In the genomic region with DNA sequence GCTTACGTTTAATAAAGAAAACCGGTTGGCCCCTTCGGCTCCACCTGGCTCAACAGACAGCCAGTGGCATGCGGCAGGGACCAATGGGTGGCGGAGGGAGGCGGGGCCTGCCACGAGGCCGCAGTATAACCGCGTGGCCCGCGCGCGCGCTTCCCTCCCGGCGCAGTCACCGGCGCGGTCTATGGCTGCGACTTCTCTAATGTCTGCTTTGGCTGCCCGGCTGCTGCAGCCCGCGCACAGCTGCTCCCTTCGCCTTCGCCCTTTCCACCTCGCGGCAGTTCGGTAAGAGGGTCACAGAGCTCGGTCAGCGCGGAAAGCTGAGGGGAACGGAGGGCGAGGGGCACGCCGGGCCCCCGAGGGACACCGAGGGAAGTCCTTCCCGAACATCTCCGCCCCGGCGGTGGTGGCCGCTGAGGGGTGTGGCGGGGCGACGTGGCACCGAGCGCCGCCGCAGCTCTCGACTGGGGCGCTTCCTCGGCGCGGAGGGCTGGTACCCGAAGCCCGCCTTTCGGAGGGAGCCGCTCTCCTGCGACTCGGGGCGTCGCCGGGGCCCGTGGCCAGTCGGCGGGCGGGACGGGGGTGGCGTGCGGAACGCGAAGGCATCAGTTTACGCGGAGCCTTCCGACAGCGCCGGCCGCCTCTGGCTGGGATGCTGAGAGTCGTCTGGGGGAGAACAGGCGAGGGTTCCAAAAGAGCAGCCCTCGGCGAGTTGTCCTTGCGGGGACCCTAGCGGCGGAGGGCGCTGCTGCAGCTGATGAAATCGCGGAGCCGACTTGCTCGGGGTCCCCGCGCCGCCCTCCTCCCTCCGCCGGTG, we compare ENCODE assay signal across 1 cellular context.
TF ChIP-seq lines count a peak whose summit lies in the region.

A gene (plus strand): TSS at position 155 of the 814 bp plus-strand sequence. CDS start 27 bp downstream, at position 182.

TF ChIP-seq in HepG2, 621 proteins besides CTCF, POLR2A, EP300 and RAD21 (continued from another document and continues in another):
- TF ChIP-seq ZFYVE20 (CRISPR knock-in tag; IDR thresholded peaks at IDR 0.05; ENCODE audit: borderline replicate concordance, low read depth) (0 out of 2 replicates have a peak, but pooled peaks have one; percentile 49), CHD4 (IDR thresholded peaks at IDR 0.05; ENCODE audit: borderline replicate concordance, low read length) (no peak), PCBP1 (IDR thresholded peaks at IDR 0.05; ENCODE audit: borderline replicate concordance, low read depth, low read length) (no peak), TAF15 (IDR thresholded peaks at IDR 0.05; ENCODE audit: low read depth, low read length, poor library complexity, severe bottlenecking) (peak; percentile 68), ZNF326 (CRISPR knock-in tag; IDR thresholded peaks at IDR 0.05; ENCODE audit: borderline replicate concordance) (no peak), JDP2 (CRISPR knock-in tag; IDR thresholded peaks at IDR 0.05; ENCODE audit: borderline replicate concordance) (no peak), KAT8 (CRISPR knock-in tag; IDR thresholded peaks at IDR 0.05) (peak; percentile 31; the same call in 1 of the 2 replicates), NFATC3 (CRISPR knock-in tag; IDR thresholded peaks at IDR 0.05) (peak; percentile 53; the same call in 1 of the 2 replicates), NR1H2 (CRISPR knock-in tag; IDR thresholded peaks at IDR 0.05; ENCODE audit: borderline replicate concordance, low read depth) (peak; percentile 80; the same call in 1 of the 2 replicates), KAT2B (IDR thresholded peaks at IDR 0.05; ENCODE audit: borderline replicate concordance, low read depth, low read length) (no peak), ZNF331 (CRISPR knock-in tag; IDR thresholded peaks at IDR 0.05) (peak; percentile 72), KMT2B (CRISPR knock-in tag; IDR thresholded peaks at IDR 0.05) (peak; percentile 71), KLF9 (CRISPR knock-in tag; IDR thresholded peaks at IDR 0.05; ENCODE audit: low read depth) (no peak), DMAP1 (CRISPR knock-in tag; IDR thresholded peaks at IDR 0.05) (peak; percentile 98), ZNF782 (CRISPR knock-in tag; IDR thresholded peaks at IDR 0.05; ENCODE audit: borderline replicate concordance) (peak; percentile 84; the same call in 1 of the 2 replicates), FOXO1 (CRISPR knock-in tag; IDR thresholded peaks at IDR 0.05) (peak; percentile 57; the same call in 1 of the 2 replicates), ZSCAN21 (CRISPR knock-in tag; IDR thresholded peaks at IDR 0.05; ENCODE audit: borderline replicate concordance) (peak; percentile 86; the same call in 1 of the 2 replicates), TP53 (CRISPR knock-in tag; conservative IDR thresholded peaks at IDR 0.05) (0 out of 2 replicates have a peak, but pooled peaks have one; percentile 10), FIP1L1 (IDR thresholded peaks at IDR 0.05; ENCODE audit: borderline replicate concordance, insufficient read depth, low read depth, low read length) (no peak), ZNF790 (CRISPR knock-in tag; IDR thresholded peaks at IDR 0.05; ENCODE audit: borderline replicate concordance) (peak; percentile 64; the same call in 1 of the 2 replicates), HCFC1 (IDR thresholded peaks at IDR 0.05; ENCODE audit: low read depth, low read length) (no peak), KDM3A (CRISPR knock-in tag; IDR thresholded peaks at IDR 0.05; ENCODE audit: low read depth) (peak; percentile 61; the same call in 1 of the 2 replicates), ZNF816 (CRISPR knock-in tag; IDR thresholded peaks at IDR 0.05; ENCODE audit: borderline replicate concordance) (peak; percentile 98), THAP11 (CRISPR knock-in tag; IDR thresholded peaks at IDR 0.05) (peak; percentile 71), SYNCRIP (IDR thresholded peaks at IDR 0.05; ENCODE audit: insufficient read depth, low read depth, low read length) (no peak), MIER3 (CRISPR knock-in tag; IDR thresholded peaks at IDR 0.05; ENCODE audit: borderline replicate concordance) (peak; percentile 59; the same call in 1 of the 2 replicates), ZFP36L2 (CRISPR knock-in tag; IDR thresholded peaks at IDR 0.05) (0 out of 2 replicates have a peak, but pooled peaks have one; percentile 87), ZNF235 (CRISPR knock-in tag; IDR thresholded peaks at IDR 0.05; ENCODE audit: borderline replicate concordance) (peak; percentile 92), NKX3-1 (CRISPR knock-in tag; IDR thresholded peaks at IDR 0.05) (0 out of 2 replicates have a peak, but pooled peaks have one; percentile 57), SIX1 (CRISPR knock-in tag; IDR thresholded peaks at IDR 0.05; ENCODE audit: borderline replicate concordance) (no peak), KDM2A (CRISPR knock-in tag; IDR thresholded peaks at IDR 0.05; ENCODE audit: borderline replicate concordance, low read depth) (peak; percentile 87), ZNF777 (CRISPR knock-in tag; IDR thresholded peaks at IDR 0.05) (peak; percentile 83), U2AF2 (IDR thresholded peaks at IDR 0.05; ENCODE audit: low read depth, low read length) (0 out of 2 replicates have a peak, but pooled peaks have one; percentile 70), TAF1 (CRISPR knock-in tag; IDR thresholded peaks at IDR 0.05) (peak; percentile 95), ZNF747 (CRISPR knock-in tag; IDR thresholded peaks at IDR 0.05; ENCODE audit: borderline replicate concordance) (peak; percentile 76; the same call in 1 of the 2 replicates), TRIM24 (CRISPR knock-in tag; IDR thresholded peaks at IDR 0.05) (no peak), SAFB2 (CRISPR knock-in tag; IDR thresholded peaks at IDR 0.05; ENCODE audit: borderline replicate concordance, low read depth) (0 out of 2 replicates have a peak, but pooled peaks have one; percentile 41), HOXA3 (CRISPR knock-in tag; IDR thresholded peaks at IDR 0.05) (peak; percentile 76), TOE1 (CRISPR knock-in tag; IDR thresholded peaks at IDR 0.05) (peak; percentile 48)
- TF ChIP-seq, protein P1, sequence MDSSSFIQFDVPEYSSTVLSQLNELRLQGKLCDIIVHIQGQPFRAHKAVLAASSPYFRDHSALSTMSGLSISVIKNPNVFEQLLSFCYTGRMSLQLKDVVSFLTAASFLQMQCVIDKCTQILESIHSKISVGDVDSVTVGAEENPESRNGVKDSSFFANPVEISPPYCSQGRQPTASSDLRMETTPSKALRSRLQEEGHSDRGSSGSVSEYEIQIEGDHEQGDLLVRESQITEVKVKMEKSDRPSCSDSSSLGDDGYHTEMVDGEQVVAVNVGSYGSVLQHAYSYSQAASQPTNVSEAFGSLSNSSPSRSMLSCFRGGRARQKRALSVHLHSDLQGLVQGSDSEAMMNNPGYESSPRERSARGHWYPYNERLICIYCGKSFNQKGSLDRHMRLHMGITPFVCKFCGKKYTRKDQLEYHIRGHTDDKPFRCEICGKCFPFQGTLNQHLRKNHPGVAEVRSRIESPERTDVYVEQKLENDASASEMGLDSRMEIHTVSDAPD (CRISPR knock-in tag; IDR thresholded peaks at IDR 0.05): peak; percentile 73; the same call in 1 of the 2 replicates
- TF ChIP-seq, protein P2, sequence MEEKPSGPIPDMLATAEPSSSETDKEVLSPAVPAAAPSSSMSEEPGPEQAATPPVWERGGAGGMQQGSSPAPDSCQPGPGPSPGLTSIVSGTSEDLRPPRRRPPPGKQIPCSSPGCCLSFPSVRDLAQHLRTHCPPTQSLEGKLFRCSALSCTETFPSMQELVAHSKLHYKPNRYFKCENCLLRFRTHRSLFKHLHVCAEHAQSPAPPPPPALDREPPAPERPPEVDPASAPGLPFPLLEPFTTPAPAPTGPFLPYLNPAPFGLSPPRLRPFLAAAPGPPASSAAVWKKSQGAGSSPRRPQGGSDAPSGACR (CRISPR knock-in tag; IDR thresholded peaks at IDR 0.05): peak; percentile 96
- TF ChIP-seq, protein P3, sequence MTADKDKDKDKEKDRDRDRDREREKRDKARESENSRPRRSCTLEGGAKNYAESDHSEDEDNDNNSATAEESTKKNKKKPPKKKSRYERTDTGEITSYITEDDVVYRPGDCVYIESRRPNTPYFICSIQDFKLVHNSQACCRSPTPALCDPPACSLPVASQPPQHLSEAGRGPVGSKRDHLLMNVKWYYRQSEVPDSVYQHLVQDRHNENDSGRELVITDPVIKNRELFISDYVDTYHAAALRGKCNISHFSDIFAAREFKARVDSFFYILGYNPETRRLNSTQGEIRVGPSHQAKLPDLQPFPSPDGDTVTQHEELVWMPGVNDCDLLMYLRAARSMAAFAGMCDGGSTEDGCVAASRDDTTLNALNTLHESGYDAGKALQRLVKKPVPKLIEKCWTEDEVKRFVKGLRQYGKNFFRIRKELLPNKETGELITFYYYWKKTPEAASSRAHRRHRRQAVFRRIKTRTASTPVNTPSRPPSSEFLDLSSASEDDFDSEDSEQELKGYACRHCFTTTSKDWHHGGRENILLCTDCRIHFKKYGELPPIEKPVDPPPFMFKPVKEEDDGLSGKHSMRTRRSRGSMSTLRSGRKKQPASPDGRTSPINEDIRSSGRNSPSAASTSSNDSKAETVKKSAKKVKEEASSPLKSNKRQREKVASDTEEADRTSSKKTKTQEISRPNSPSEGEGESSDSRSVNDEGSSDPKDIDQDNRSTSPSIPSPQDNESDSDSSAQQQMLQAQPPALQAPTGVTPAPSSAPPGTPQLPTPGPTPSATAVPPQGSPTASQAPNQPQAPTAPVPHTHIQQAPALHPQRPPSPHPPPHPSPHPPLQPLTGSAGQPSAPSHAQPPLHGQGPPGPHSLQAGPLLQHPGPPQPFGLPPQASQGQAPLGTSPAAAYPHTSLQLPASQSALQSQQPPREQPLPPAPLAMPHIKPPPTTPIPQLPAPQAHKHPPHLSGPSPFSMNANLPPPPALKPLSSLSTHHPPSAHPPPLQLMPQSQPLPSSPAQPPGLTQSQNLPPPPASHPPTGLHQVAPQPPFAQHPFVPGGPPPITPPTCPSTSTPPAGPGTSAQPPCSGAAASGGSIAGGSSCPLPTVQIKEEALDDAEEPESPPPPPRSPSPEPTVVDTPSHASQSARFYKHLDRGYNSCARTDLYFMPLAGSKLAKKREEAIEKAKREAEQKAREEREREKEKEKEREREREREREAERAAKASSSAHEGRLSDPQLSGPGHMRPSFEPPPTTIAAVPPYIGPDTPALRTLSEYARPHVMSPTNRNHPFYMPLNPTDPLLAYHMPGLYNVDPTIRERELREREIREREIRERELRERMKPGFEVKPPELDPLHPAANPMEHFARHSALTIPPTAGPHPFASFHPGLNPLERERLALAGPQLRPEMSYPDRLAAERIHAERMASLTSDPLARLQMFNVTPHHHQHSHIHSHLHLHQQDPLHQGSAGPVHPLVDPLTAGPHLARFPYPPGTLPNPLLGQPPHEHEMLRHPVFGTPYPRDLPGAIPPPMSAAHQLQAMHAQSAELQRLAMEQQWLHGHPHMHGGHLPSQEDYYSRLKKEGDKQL (CRISPR knock-in tag; IDR thresholded peaks at IDR 0.05; ENCODE audit: low read depth): no peak; the same call in 1 of the 2 replicates
- TF ChIP-seq, protein P4, sequence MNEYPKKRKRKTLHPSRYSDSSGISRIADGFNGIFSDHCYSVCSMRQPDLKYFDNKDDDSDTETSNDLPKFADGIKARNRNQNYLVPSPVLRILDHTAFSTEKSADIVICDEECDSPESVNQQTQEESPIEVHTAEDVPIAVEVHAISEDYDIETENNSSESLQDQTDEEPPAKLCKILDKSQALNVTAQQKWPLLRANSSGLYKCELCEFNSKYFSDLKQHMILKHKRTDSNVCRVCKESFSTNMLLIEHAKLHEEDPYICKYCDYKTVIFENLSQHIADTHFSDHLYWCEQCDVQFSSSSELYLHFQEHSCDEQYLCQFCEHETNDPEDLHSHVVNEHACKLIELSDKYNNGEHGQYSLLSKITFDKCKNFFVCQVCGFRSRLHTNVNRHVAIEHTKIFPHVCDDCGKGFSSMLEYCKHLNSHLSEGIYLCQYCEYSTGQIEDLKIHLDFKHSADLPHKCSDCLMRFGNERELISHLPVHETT (CRISPR knock-in tag; conservative IDR thresholded peaks at IDR 0.05): peak; percentile 51
- TF ChIP-seq, protein P5, sequence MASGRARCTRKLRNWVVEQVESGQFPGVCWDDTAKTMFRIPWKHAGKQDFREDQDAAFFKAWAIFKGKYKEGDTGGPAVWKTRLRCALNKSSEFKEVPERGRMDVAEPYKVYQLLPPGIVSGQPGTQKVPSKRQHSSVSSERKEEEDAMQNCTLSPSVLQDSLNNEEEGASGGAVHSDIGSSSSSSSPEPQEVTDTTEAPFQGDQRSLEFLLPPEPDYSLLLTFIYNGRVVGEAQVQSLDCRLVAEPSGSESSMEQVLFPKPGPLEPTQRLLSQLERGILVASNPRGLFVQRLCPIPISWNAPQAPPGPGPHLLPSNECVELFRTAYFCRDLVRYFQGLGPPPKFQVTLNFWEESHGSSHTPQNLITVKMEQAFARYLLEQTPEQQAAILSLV (CRISPR knock-in tag; IDR thresholded peaks at IDR 0.05; ENCODE audit: borderline replicate concordance): peak; percentile 83; the same call in 1 of the 2 replicates
- TF ChIP-seq, protein P6, sequence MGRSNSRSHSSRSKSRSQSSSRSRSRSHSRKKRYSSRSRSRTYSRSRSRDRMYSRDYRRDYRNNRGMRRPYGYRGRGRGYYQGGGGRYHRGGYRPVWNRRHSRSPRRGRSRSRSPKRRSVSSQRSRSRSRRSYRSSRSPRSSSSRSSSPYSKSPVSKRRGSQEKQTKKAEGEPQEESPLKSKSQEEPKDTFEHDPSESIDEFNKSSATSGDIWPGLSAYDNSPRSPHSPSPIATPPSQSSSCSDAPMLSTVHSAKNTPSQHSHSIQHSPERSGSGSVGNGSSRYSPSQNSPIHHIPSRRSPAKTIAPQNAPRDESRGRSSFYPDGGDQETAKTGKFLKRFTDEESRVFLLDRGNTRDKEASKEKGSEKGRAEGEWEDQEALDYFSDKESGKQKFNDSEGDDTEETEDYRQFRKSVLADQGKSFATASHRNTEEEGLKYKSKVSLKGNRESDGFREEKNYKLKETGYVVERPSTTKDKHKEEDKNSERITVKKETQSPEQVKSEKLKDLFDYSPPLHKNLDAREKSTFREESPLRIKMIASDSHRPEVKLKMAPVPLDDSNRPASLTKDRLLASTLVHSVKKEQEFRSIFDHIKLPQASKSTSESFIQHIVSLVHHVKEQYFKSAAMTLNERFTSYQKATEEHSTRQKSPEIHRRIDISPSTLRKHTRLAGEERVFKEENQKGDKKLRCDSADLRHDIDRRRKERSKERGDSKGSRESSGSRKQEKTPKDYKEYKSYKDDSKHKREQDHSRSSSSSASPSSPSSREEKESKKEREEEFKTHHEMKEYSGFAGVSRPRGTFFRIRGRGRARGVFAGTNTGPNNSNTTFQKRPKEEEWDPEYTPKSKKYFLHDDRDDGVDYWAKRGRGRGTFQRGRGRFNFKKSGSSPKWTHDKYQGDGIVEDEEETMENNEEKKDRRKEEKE (IDR thresholded peaks at IDR 0.05): no peak
- TF ChIP-seq, protein P7, sequence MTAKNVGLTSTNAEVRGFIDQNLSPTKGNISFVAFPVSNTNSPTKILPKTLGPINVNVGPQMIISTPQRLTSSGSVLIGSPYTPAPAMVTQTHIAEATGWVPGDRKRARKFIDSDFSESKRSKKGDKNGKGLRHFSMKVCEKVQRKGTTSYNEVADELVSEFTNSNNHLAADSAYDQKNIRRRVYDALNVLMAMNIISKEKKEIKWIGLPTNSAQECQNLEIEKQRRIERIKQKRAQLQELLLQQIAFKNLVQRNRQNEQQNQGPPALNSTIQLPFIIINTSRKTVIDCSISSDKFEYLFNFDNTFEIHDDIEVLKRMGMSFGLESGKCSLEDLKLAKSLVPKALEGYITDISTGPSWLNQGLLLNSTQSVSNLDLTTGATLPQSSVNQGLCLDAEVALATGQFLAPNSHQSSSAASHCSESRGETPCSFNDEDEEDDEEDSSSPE (CRISPR knock-in tag; IDR thresholded peaks at IDR 0.05): peak; percentile 95
- TF ChIP-seq, protein P8, sequence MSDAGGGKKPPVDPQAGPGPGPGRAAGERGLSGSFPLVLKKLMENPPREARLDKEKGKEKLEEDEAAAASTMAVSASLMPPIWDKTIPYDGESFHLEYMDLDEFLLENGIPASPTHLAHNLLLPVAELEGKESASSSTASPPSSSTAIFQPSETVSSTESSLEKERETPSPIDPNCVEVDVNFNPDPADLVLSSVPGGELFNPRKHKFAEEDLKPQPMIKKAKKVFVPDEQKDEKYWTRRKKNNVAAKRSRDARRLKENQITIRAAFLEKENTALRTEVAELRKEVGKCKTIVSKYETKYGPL (CRISPR knock-in tag; IDR thresholded peaks at IDR 0.05): no peak; the same call in 1 of the 2 replicates
